In genomic region chr1:2382621-2383361, GRCh38 we compare ENCODE assay signal across 1 cellular context.
TF ChIP-seq lines count a peak whose summit lies in the region.

No MANE protein-coding gene starts in this region.

TF ChIP-seq in GM23338, 12 proteins besides CTCF, POLR2A, EP300 and RAD21 (continued from another document):
- TF ChIP-seq, protein P1, sequence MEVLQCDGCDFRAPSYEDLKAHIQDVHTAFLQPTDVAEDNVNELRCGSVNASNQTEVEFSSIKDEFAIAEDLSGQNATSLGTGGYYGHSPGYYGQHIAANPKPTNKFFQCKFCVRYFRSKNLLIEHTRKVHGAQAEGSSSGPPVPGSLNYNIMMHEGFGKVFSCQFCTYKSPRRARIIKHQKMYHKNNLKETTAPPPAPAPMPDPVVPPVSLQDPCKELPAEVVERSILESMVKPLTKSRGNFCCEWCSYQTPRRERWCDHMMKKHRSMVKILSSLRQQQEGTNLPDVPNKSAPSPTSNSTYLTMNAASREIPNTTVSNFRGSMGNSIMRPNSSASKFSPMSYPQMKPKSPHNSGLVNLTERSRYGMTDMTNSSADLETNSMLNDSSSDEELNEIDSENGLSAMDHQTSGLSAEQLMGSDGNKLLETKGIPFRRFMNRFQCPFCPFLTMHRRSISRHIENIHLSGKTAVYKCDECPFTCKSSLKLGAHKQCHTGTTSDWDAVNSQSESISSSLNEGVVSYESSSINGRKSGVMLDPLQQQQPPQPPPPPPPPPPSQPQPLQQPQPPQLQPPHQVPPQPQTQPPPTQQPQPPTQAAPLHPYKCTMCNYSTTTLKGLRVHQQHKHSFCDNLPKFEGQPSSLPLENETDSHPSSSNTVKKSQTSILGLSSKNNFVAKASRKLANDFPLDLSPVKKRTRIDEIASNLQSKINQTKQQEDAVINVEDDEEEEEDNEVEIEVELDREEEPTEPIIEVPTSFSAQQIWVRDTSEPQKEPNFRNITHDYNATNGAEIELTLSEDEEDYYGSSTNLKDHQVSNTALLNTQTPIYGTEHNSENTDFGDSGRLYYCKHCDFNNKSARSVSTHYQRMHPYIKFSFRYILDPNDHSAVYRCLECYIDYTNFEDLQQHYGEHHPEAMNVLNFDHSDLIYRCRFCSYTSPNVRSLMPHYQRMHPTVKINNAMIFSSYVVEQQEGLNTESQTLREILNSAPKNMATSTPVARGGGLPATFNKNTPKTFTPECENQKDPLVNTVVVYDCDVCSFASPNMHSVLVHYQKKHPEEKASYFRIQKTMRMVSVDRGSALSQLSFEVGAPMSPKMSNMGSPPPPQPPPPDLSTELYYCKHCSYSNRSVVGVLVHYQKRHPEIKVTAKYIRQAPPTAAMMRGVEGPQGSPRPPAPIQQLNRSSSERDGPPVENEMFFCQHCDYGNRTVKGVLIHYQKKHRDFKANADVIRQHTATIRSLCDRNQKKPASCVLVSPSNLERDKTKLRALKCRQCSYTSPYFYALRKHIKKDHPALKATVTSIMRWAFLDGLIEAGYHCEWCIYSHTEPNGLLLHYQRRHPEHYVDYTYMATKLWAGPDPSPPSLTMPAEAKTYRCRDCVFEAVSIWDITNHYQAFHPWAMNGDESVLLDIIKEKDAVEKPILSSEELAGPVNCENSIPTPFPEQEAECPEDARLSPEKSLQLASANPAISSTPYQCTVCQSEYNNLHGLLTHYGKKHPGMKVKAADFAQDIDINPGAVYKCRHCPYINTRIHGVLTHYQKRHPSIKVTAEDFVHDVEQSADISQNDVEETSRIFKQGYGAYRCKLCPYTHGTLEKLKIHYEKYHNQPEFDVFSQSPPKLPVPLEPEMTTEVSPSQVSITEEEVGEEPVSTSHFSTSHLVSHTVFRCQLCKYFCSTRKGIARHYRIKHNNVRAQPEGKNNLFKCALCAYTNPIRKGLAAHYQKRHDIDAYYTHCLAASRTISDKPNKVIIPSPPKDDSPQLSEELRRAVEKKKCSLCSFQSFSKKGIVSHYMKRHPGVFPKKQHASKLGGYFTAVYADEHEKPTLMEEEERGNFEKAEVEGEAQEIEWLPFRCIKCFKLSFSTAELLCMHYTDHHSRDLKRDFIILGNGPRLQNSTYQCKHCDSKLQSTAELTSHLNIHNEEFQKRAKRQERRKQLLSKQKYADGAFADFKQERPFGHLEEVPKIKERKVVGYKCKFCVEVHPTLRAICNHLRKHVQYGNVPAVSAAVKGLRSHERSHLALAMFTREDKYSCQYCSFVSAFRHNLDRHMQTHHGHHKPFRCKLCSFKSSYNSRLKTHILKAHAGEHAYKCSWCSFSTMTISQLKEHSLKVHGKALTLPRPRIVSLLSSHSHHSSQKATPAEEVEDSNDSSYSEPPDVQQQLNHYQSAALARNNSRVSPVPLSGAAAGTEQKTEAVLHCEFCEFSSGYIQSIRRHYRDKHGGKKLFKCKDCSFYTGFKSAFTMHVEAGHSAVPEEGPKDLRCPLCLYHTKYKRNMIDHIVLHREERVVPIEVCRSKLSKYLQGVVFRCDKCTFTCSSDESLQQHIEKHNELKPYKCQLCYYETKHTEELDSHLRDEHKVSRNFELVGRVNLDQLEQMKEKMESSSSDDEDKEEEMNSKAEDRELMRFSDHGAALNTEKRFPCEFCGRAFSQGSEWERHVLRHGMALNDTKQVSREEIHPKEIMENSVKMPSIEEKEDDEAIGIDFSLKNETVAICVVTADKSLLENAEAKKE (CRISPR knock-in tag; IDR thresholded peaks at IDR 0.05): no peak
- TF ChIP-seq POLR2AphosphoS5 (IDR thresholded peaks at IDR 0.05; ENCODE audit: low read depth): no peak
- no peak for TF ChIP-seq JUNB (IDR thresholded peaks at IDR 0.05; ENCODE audit: unreplicated experiment)
- TF ChIP-seq STAT1 (IDR thresholded peaks at IDR 0.05; ENCODE audit: unreplicated experiment): no peak
- no peak for TF ChIP-seq CREB1 (CRISPR knock-in tag; IDR thresholded peaks at IDR 0.05; ENCODE audit: low read depth)
- TF ChIP-seq ZNF114 (CRISPR knock-in tag; IDR thresholded peaks at IDR 0.05): no peak
- no peak for TF ChIP-seq NANOG (IDR thresholded peaks at IDR 0.05; ENCODE audit: borderline replicate concordance)
- TF ChIP-seq ZNF331 (CRISPR knock-in tag; IDR thresholded peaks at IDR 0.05; ENCODE audit: low read depth): no peak
- TF ChIP-seq EZH2 (IDR thresholded peaks at IDR 0.05; ENCODE audit: low read depth, unreplicated experiment): no peak
- TF ChIP-seq EZH2phosphoT487 (IDR thresholded peaks at IDR 0.05; ENCODE audit: unreplicated experiment): no peak
